Comparison of ENCODE assay signal across 8 cellular contexts in the genomic region with DNA sequence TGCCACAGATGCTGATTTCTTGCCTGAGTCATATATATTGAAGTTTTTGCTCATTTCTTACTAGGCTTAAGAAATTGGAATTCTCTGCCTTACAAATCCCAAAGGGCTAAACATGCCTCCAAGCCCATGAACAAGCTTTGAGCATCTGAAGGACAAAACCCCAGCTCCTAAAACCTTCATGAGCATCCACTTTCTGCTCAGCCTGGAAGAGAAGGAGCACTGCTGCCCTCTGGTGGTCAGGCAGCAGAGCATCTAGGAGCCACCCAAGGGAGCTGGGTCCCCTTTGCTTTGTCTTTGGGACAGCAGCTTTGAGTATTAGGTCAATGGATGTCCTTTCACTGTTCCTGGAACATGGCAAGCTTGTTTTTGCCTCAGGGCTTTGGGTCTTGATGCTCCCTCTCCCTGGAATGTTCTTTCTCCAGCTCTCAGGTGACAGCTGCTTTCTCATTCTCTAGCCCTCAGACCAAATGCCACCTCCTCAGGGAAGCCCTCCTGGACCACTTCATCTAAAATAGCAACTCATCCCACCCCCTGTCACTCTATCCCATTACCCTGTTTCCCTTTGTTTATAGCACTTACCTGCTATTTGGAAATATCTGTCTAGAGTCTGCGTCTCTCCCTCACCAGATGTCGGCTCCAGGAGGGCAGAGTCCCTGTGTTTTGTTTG. TPM values are rescaled to one million over a fixed set of nuclear protein-coding genes. Genes with fewer than 3 reads are reported as not detected.
A peak's percentile ranks its signal among the peaks of the same experiment; 100 is the strongest.
DNase-seq lines count a peak whose midpoint lies in the region; ATAC-seq and TF ChIP-seq lines count a peak whose summit lies in the region.

No MANE protein-coding gene starts in this region.

- POLR2A ChIA-PET in CD8-positive, alpha-beta T cell (lab: Charles Lee): interaction anchor here (1.0 to 1.7 kb wide), 3 partner anchors 9 to 202 kb away, joined by 4 to 6 read pairs (median 6); a partner anchor contains a TSS

- no peaks in the 10 kb centered on the region for H3K9me3 ChIP-seq in CD8-positive, alpha-beta T cell (ENCODE audit: low read length)
- H3K9me3 ChIP-seq in colonic mucosa: no peaks in the 10 kb centered on the region
- no peaks in the 10 kb centered on the region for H3K9me3 ChIP-seq in right lobe of liver

- H3K9ac ChIP-seq in colonic mucosa (ENCODE audit: low read depth in 2 of 2, low read length in 2 of 2): no peak overlapping the region

- H3K9me3 Mint-ChIP-seq in CD8-positive, alpha-beta T cell: no peaks in the 10 kb centered on the region

- no peak overlapping the region for H3K27ac ChIP-seq in CD8-positive, alpha-beta T cell (ENCODE audit: low read depth, low read length)
- no peak overlapping the region for H3K27ac ChIP-seq in colonic mucosa
- no peak overlapping the region for H3K27ac ChIP-seq in right lobe of liver

- WGBS in right lobe of liver (ENCODE audit: insufficient coverage, low coverage, low lambda C conversion rate, missing lambda C conversion rate): 88% methylated on average over 2 of the region's 2 CpGs

- no peaks in the 10 kb centered on the region for H3K36me3 ChIP-seq in CD8-positive, alpha-beta T cell (ENCODE audit: insufficient read depth, low read length)
- no peaks in the 10 kb centered on the region for H3K36me3 ChIP-seq in colonic mucosa
- H3K36me3 ChIP-seq in right lobe of liver: no peaks in the 10 kb centered on the region

- H3K36me3 Mint-ChIP-seq in CD8-positive, alpha-beta T cell: no peaks in the 10 kb centered on the region

- no peaks in the 10 kb centered on the region for H3K27me3 Mint-ChIP-seq in CD8-positive, alpha-beta T cell (ENCODE audit: low read depth)

- CTCF ChIA-PET in CD8-positive, alpha-beta T cell (lab: Charles Lee): interaction anchor here (0.6 to 5.6 kb wide), 64 partner anchors 9 to 1745 kb away, joined by 3 to 272 read pairs (median 4); a partner anchor contains a TSS

- TF ChIP-seq POLR2A in right lobe of liver (IDR thresholded peaks at IDR 0.05): no peak

- no peaks in the 10 kb centered on the region for H3K4me1 Mint-ChIP-seq in CD8-positive, alpha-beta T cell (ENCODE audit: low read depth)

- DNase-seq in CD8-positive, alpha-beta T cell: peak; percentile 47 to 85 (median 73)
- DNase-seq in NCI-H526 (lab: John Stamatoyannopoulos, UW) (peak; percentile 82 to 88), colonic mucosa (peak; percentile 64), right lobe of liver (peak; percentile 77 to 84 (median 79))
- peak; percentile 83 for DNase-seq in activated CD4-positive, alpha-beta T cell treated with anti-CD3 and anti-CD28 coated beads for 48 hours
- DNase-seq in stimulated activated CD4-positive, alpha-beta T cell treated with anti-CD3 and anti-CD28 coated beads, Interleukin-4, amount 100 ng/mL, for 48 hours (ENCODE audit: low read depth in 2 of 2): peak; percentile 68 to 77

- no peak overlapping the region for H3K4me3 ChIP-seq in CD8-positive, alpha-beta T cell (ENCODE audit: low read depth, low read length)
- no peak overlapping the region for H3K4me3 ChIP-seq in colonic mucosa
- no peak overlapping the region for H3K4me3 ChIP-seq in right lobe of liver

- no peaks in the 10 kb centered on the region for H3K4me1 ChIP-seq in CD8-positive, alpha-beta T cell (ENCODE audit: insufficient read depth, low read length)
- H3K4me1 ChIP-seq in colonic mucosa (no peaks in the 10 kb centered on the region), right lobe of liver (no peaks in the 10 kb centered on the region)

- H3K27ac Mint-ChIP-seq in CD8-positive, alpha-beta T cell: no peak overlapping the region

- intact Hi-C loops in CD8-positive, alpha-beta T cell (cut with DNase I, micrococcal nuclease): loop anchor here (1.0 to 10.0 kb wide), 6 partner anchors 58 to 449 kb away; no protein-coding TSS in a partner anchor
- intact Hi-C loops in colonic mucosa (cut with DNase I): loop anchor here (2.0 to 10.0 kb wide), 3 partner anchors 59 to 313 kb away; no protein-coding TSS in a partner anchor
- intact Hi-C loops in right lobe of liver (cut with DNase I): loop anchor here (2.0 to 5.0 kb wide), 3 partner anchors 50 to 180 kb away; no protein-coding TSS in a partner anchor

- TF ChIP-seq CTCF in CD8-positive, alpha-beta T cell (IDR thresholded peaks at IDR 0.05): peak; percentile 87
- TF ChIP-seq CTCF in colonic mucosa (IDR thresholded peaks at IDR 0.05): peak; percentile 98
- TF ChIP-seq CTCF in right lobe of liver (IDR thresholded peaks at IDR 0.05): peak; percentile 92 to 97 (median 96)

- no peaks in the 10 kb centered on the region for H3K27me3 ChIP-seq in CD8-positive, alpha-beta T cell (ENCODE audit: insufficient read depth, low read length)
- no peaks in the 10 kb centered on the region for H3K27me3 ChIP-seq in colonic mucosa
- no peaks in the 10 kb centered on the region for H3K27me3 ChIP-seq in right lobe of liver

- H3K4me3 Mint-ChIP-seq in CD8-positive, alpha-beta T cell: no peak overlapping the region

- peak; percentile 68 for ATAC-seq in CD8-positive, alpha-beta T cell
- ATAC-seq in HG02885 (IDR thresholded peaks at IDR 0.05; ENCODE audit: poor library complexity, unreplicated experiment) (peak; percentile 50), right lobe of liver (peak; percentile 87 to 95 (median 92)), HG03025 (IDR thresholded peaks at IDR 0.05; ENCODE audit: low FRiP score, unreplicated experiment) (no peak)

RNA-seq across cellular contexts. Expression of a gene that starts 25.7 kb away (rescaled TPM):
- not detected for total RNA-seq in CD8-positive, alpha-beta T cell
- 1 to 10 TPM in 1 of 2 donors, under 1 TPM in 1; 0.57 to 1.2 TPM for total RNA-seq in colonic mucosa
- 1 to 10 TPM in 1 of 6 experiments, under 1 TPM in 5; 0.14 to 1.4 (median 0.37) TPM for total RNA-seq in right lobe of liver

RNA-seq across cellular contexts. Expression of a gene that starts 34.2 kb away (rescaled TPM):
- not detected for total RNA-seq in CD8-positive, alpha-beta T cell
- not detected for total RNA-seq in colonic mucosa
- total RNA-seq in right lobe of liver: under 1 TPM in 1 of 6 experiments, not detected in 5; 0.09 TPM

RNA-seq across cellular contexts. Expression of a gene that starts 46.2 kb away (rescaled TPM):
- total RNA-seq in CD8-positive, alpha-beta T cell: not detected
- total RNA-seq in colonic mucosa (10 to 100 TPM; 10.1 to 10.8 TPM), right lobe of liver (under 1 TPM in 2 of 6 experiments, not detected in 4; 0.11 to 0.22 TPM)

Comparison
In these comparisons a context has a peak if more than half of its experiments do, and no peak if none do; other contexts are left out.
1. RNA of a gene that starts 46.2 kb away (total RNA-seq): 10.1 to 10.8 TPM in colonic mucosa; 0.11 to 0.22 TPM in right lobe of liver and not detected in CD8-positive, alpha-beta T cell; every median in the first group is over 4 times any median in the second.
2. Peak in every context shown above with its lines, with median percentiles within 50 percentile points of each other: DNase-seq and CTCF ChIP-seq.